ENCODE assay signal across 1 cellular context in genomic region chr11:75280227-75280671, GRCh38.
TF ChIP-seq lines count a peak whose summit lies in the region.

No MANE protein-coding gene starts in this region.

TF ChIP-seq in H1, 55 proteins besides CTCF, POLR2A, EP300 and RAD21 (continued from another document):
- TF ChIP-seq USF2 (IDR thresholded peaks at IDR 0.05; ENCODE audit: low read length) (no peak), TEAD4 (IDR thresholded peaks at IDR 0.05; ENCODE audit: low read depth, low read length) (peak; percentile 14; the same call in 1 of the 2 replicates), GABPA (IDR thresholded peaks at IDR 0.05; ENCODE audit: borderline replicate concordance, insufficient read depth, low read length) (peak; percentile 60; the same call in 1 of the 2 replicates), TBP (IDR thresholded peaks at IDR 0.05; ENCODE audit: low read depth, low read length) (0 out of 2 replicates have a peak, but pooled peaks have one; percentile 38), SUZ12 (IDR thresholded peaks at IDR 0.05; ENCODE audit: low read length) (no peak)
